ENCODE assay signal across 8 cellular contexts in genomic region chr1:28591708-28592313, GRCh38. TPM values are rescaled to one million over a fixed set of nuclear protein-coding genes. Genes with fewer than 3 reads are reported as not detected.
DNase-seq lines count a peak whose midpoint lies in the region; ATAC-seq and TF ChIP-seq lines count a peak whose summit lies in the region.

RAB42 (plus strand) TSS chr1:28592265; CDS start chr1:28592512, 247 bp downstream.

- H3K4me3 ChIP-seq in NB4 (ENCODE audit: low read depth, low read length) = peak within 1 kb of the TSS; percentile 59
- H3K4me3 ChIP-seq in lower leg skin (ENCODE audit: low read depth, poor library complexity, severe bottlenecking) = peak within 1 kb of the TSS; percentile 19
- peak within 1 kb of the TSS; percentile 76 for H3K4me3 ChIP-seq in thoracic aorta

- WGBS in lower leg skin, 2 donors = 28 to 29% methylated on average over 10 to 13 of the region's 13 CpGs

- H3K27me3 Mint-ChIP-seq in central memory CD8-positive, alpha-beta T cell = peaks cover 16% of the 10 kb centered on the region

- no peaks in the 10 kb centered on the region for H3K27me3 ChIP-seq in thoracic aorta (replicated peaks; ENCODE audit: insufficient read depth)

- H3K4me1 Mint-ChIP-seq in central memory CD8-positive, alpha-beta T cell = peaks cover 8% of the 10 kb centered on the region

- TF ChIP-seq POLR2A in NB4 (IDR thresholded peaks at IDR 0.05; ENCODE audit: extremely low read depth, insufficient read length) = peak; percentile 22
- TF ChIP-seq POLR2A in lower leg skin (IDR thresholded peaks at IDR 0.05) = no peak

- peaks cover 0 to 13% of the 10 kb centered on the region in 2 donors for H3K4me1 ChIP-seq in thoracic aorta (ENCODE audit: control insufficient read depth in 1 of 2, low read depth in 2 of 2)

- no peaks in the 10 kb centered on the region for H3K36me3 ChIP-seq in thoracic aorta

- no peak for DNase-seq in activated CD4-positive, CD25-positive, alpha-beta regulatory T cell (lab: John Stamatoyannopoulos, UW)
- DNase-seq in NB4 (ENCODE audit: low read depth) (peak; percentile 73), lower leg skin (ENCODE audit: low spot score in 2 of 2) (peak in 1 of 2 donors; percentile 89), thoracic aorta (ENCODE audit: low spot score) (no peak), SIG-M5 (lab: John Stamatoyannopoulos, UW) (no peak), NCI-H2029 (lab: John Stamatoyannopoulos, UW) (no peak)
- no peak for DNase-seq in central memory CD8-positive, alpha-beta T cell (ENCODE audit: low spot score in 2 of 2)

- no peaks in the 10 kb centered on the region for H3K9me3 ChIP-seq in thoracic aorta

- intact Hi-C loops in lower leg skin (cut with DNase I; ENCODE audit: low total_unique reads) = loop anchor here (10.0 kb wide), 1 partner anchor 67 kb away; no protein-coding TSS in a partner anchor

- TF ChIP-seq CTCF in NB4 (IDR thresholded peaks at IDR 0.05; ENCODE audit: low read depth, low read length) (no peak), lower leg skin (IDR thresholded peaks at IDR 0.05) (no peak), thoracic aorta (IDR thresholded peaks at IDR 0.05) (no peak)

- H3K36me3 Mint-ChIP-seq in central memory CD8-positive, alpha-beta T cell (ENCODE audit: insufficient read depth) = no peaks in the 10 kb centered on the region

- H3K9me3 Mint-ChIP-seq in central memory CD8-positive, alpha-beta T cell = no peaks in the 10 kb centered on the region

- peak within 1 kb of the TSS; percentile 75 for H3K4me3 Mint-ChIP-seq in central memory CD8-positive, alpha-beta T cell

- ATAC-seq in activated CD4-positive, CD25-positive, alpha-beta regulatory T cell treated with anti-CD3 and anti-CD28 coated beads, Interleukin-2, amount 50 U/mL, for 24 hours = peak; percentile 63 to 64
- peak; percentile 54 for ATAC-seq in central memory CD8-positive, alpha-beta T cell (replicated peaks; ENCODE audit: extremely low read depth, poor library complexity, severe bottlenecking)
- no peak for ATAC-seq in thoracic aorta (ENCODE audit: insufficient number of reproducible peaks, low FRiP score, low read depth)

- H3K27ac ChIP-seq in thoracic aorta = no peak within 1 kb of the TSS

- H3K27ac Mint-ChIP-seq in central memory CD8-positive, alpha-beta T cell (ENCODE audit: low read depth) = no peak within 1 kb of the TSS

RNA-seq across cellular contexts. Expression of gene RAB42, which starts in this region (rescaled TPM):
- total RNA-seq in lower leg skin = 1 to 10 TPM in 1 of 4 donors, not detected in 3; 1.0 TPM
- total RNA-seq in thoracic aorta = 1 to 10 TPM in 1 of 2 donors, under 1 TPM in 1; 0.95 to 1.6 TPM

Comparison
In these comparisons a context has a peak if more than half of its experiments do, and no peak if none do; other contexts are left out.
1. H3K4me3 ChIP-seq: peak in every context shown above with its lines; median percentile 76 in thoracic aorta; 59 in NB4; 19 in lower leg skin.